ENCODE assay signal across 10 cellular contexts in genomic region chr17:47847341-47848197, GRCh38. TPM values are rescaled to one million over a fixed set of nuclear protein-coding genes. Genes with fewer than 3 reads are reported as not detected.
DNase-seq lines count a peak whose midpoint lies in the region; ATAC-seq and TF ChIP-seq lines count a peak whose summit lies in the region.
"Had no signal": no experiment of that assay in that cellular context is flagged by ENCODE, and none has a peak within 500 bp of the region (broad histone marks: within the 10 kb centered on the region; RNA-seq: fewer than 3 reads in every experiment).

No MANE protein-coding gene starts in this region.

- H3K4me3 ChIP-seq in suprapubic skin (peak overlapping the region; percentile 4), colonic mucosa (no peak overlapping the region)
- H3K4me3 ChIP-seq: upper lobe of left lung had no signal

- H3K27ac Mint-ChIP-seq in natural killer cell (no peak overlapping the region), T-helper 17 cell (no peak overlapping the region)
- H3K27ac Mint-ChIP-seq in natural killer cell treated with Interleukin-12 subunit alpha and Interleukin-12 subunit beta and Interleukin-15 and Interleukin-18, amount 100 ng/mL, for 72 hours, result no peak overlapping the region

- no peak for TF ChIP-seq POLR2A in suprapubic skin (IDR thresholded peaks at IDR 0.05)

- intact Hi-C loops in natural killer cell (cut with micrococcal nuclease) (no loop called here), colonic mucosa (cut with DNase I) (loop anchor here (10.0 kb wide), 1 partner anchor 127 kb away; the partner anchor contains the start of gene CDK5RAP3)

- H3K4me3 Mint-ChIP-seq in natural killer cell (no peak overlapping the region), T-helper 17 cell (no peak overlapping the region)
- H3K4me3 Mint-ChIP-seq in natural killer cell treated with Interleukin-12 subunit alpha and Interleukin-12 subunit beta and Interleukin-15 and Interleukin-18, amount 100 ng/mL, for 72 hours, result no peak overlapping the region

- H3K27ac ChIP-seq in foreskin keratinocyte (no peak overlapping the region), suprapubic skin (no peak overlapping the region), colonic mucosa (no peak overlapping the region)

- H3K36me3 ChIP-seq in suprapubic skin, result no peaks in the 10 kb centered on the region
- no peaks in the 10 kb centered on the region for H3K36me3 ChIP-seq in colonic mucosa

- ATAC-seq in natural killer cell, result peak in 1 of 3 donors; percentile 28
- ATAC-seq in natural killer cell treated with Interleukin-12 subunit alpha and Interleukin-12 subunit beta and Interleukin-15 and Interleukin-18, amount 100 ng/mL, for 72 hours, result no peak
- peak; percentile 42 for ATAC-seq in T-helper 17 cell
- no peak for ATAC-seq in foreskin keratinocyte
- no peak for ATAC-seq in GM21576 (IDR thresholded peaks at IDR 0.05; ENCODE audit: unreplicated experiment)

- peak; percentile 26 for TF ChIP-seq CTCF in natural killer cell (IDR thresholded peaks at IDR 0.05)
- peak; percentile 56 for TF ChIP-seq CTCF in foreskin keratinocyte (conservative IDR thresholded peaks at IDR 0.05)
- TF ChIP-seq CTCF in suprapubic skin (IDR thresholded peaks at IDR 0.05), result peak in 1 of 2 donors; percentile 31
- TF ChIP-seq CTCF in colonic mucosa (IDR thresholded peaks at IDR 0.05), result no peak

- DNase-seq in natural killer cell (no peak), T-helper 17 cell (no peak), foreskin keratinocyte (peak in 1 of 2 donors; percentile 25), suprapubic skin (ENCODE audit: low spot score in 2 of 2) (no peak), NCI-H2029 (lab: John Stamatoyannopoulos, UW) (no peak), colonic mucosa (no peak)
- no peak for DNase-seq in natural killer cell treated with Interleukin-12 subunit alpha and Interleukin-12 subunit beta and Interleukin-15 and Interleukin-18, amount 100 ng/mL, for 72 hours (ENCODE audit: low spot score)

- H3K9me3 ChIP-seq in T-helper 17 cell (ENCODE audit: control insufficient read depth, low read length, poor library complexity, severe bottlenecking) (no peaks in the 10 kb centered on the region), suprapubic skin (no peaks in the 10 kb centered on the region), colonic mucosa (no peaks in the 10 kb centered on the region)
- H3K9me3 ChIP-seq: upper lobe of left lung had no signal

- peaks cover 7% of the 10 kb centered on the region for H3K4me1 ChIP-seq in foreskin keratinocyte
- peaks cover 54% of the 10 kb centered on the region for H3K4me1 ChIP-seq in suprapubic skin
- peaks cover 8% of the 10 kb centered on the region for H3K4me1 ChIP-seq in colonic mucosa

- H3K27me3 ChIP-seq in foreskin keratinocyte, result peaks cover 9% of the 10 kb centered on the region
- H3K27me3 ChIP-seq in suprapubic skin, result peaks cover 70% of the 10 kb centered on the region
- H3K27me3 ChIP-seq in colonic mucosa, result peaks cover 35% of the 10 kb centered on the region

- 42% methylated on average over 20 of the region's 71 CpGs for WGBS in suprapubic skin

- H3K36me3 Mint-ChIP-seq in natural killer cell, result no peaks in the 10 kb centered on the region
- no peaks in the 10 kb centered on the region for H3K36me3 Mint-ChIP-seq in natural killer cell treated with Interleukin-12 subunit alpha and Interleukin-12 subunit beta and Interleukin-15 and Interleukin-18, amount 100 ng/mL, for 72 hours
- H3K36me3 Mint-ChIP-seq in T-helper 17 cell (ENCODE audit: low read depth), result no peaks in the 10 kb centered on the region

- TF ChIP-seq EP300 in suprapubic skin (IDR thresholded peaks at IDR 0.05), result no peak

- H3K27me3 Mint-ChIP-seq in natural killer cell (ENCODE audit: low read depth in 2 of 2), result peaks cover 32 to 64% of the 10 kb centered on the region in 2 donors
- H3K27me3 Mint-ChIP-seq in natural killer cell treated with Interleukin-12 subunit alpha and Interleukin-12 subunit beta and Interleukin-15 and Interleukin-18, amount 100 ng/mL, for 72 hours, result peaks cover 34 to 39% of the 10 kb centered on the region in 2 donors
- peaks cover 67% of the 10 kb centered on the region for H3K27me3 Mint-ChIP-seq in T-helper 17 cell

- H3K4me1 Mint-ChIP-seq in natural killer cell (peaks cover 13 to 29% of the 10 kb centered on the region in 2 donors), T-helper 17 cell (peaks cover 28% of the 10 kb centered on the region)
- peaks cover 13 to 19% of the 10 kb centered on the region in 2 donors for H3K4me1 Mint-ChIP-seq in natural killer cell treated with Interleukin-12 subunit alpha and Interleukin-12 subunit beta and Interleukin-15 and Interleukin-18, amount 100 ng/mL, for 72 hours (ENCODE audit: low read depth in 2 of 2)

- no peak overlapping the region for H3K9ac ChIP-seq in colonic mucosa (ENCODE audit: low read depth in 2 of 2, low read length in 2 of 2)

- H3K9me3 Mint-ChIP-seq in natural killer cell, result no peaks in the 10 kb centered on the region
- no peaks in the 10 kb centered on the region for H3K9me3 Mint-ChIP-seq in natural killer cell treated with Interleukin-12 subunit alpha and Interleukin-12 subunit beta and Interleukin-15 and Interleukin-18, amount 100 ng/mL, for 72 hours

RNA-seq across cellular contexts. Expression of gene SP6, which starts 3.4 kb away (rescaled TPM):
- total RNA-seq in natural killer cell (under 1 TPM in 2 of 3 donors, not detected in 1; 0.09 TPM), T-helper 17 cell (under 1 TPM; 0.20 to 0.21 TPM), foreskin keratinocyte (4.2 and 5.1 TPM in 2 replicates), suprapubic skin (10 to 100 TPM in 3 of 4 donors, 1 to 10 TPM in 1; 6.6 to 29.3 (median 19.9) TPM), colonic mucosa (1 to 10 TPM; 8.7 to 8.8 TPM)
- total RNA-seq in natural killer cell treated with Interleukin-12 subunit alpha and Interleukin-12 subunit beta and Interleukin-15 and Interleukin-18, amount 100 ng/mL, for 72 hours, result under 1 TPM in 1 of 2 donors, not detected in 1; 0.24 TPM
- polyA plus RNA-seq in foreskin keratinocyte, result 3.3 and 4.6 TPM in 2 replicates

RNA-seq across cellular contexts. Expression of gene SCRN2, which starts 6.5 kb away (rescaled TPM):
- total RNA-seq in natural killer cell (10 to 100 TPM; 33.7 to 38.0 (median 35.7) TPM), T-helper 17 cell (10 to 100 TPM; 21.4 to 27.1 TPM), foreskin keratinocyte (28.1 and 32.4 TPM in 2 replicates), suprapubic skin (10 to 100 TPM; 22.3 to 46.4 (median 34.7) TPM), colonic mucosa (10 to 100 TPM; 36.8 to 40.0 TPM)
- 10 to 100 TPM; 18.1 to 23.5 TPM for total RNA-seq in natural killer cell treated with Interleukin-12 subunit alpha and Interleukin-12 subunit beta and Interleukin-15 and Interleukin-18, amount 100 ng/mL, for 72 hours
- polyA plus RNA-seq in foreskin keratinocyte, result 35.8 and 40.7 TPM in 2 replicates

RNA-seq across cellular contexts. Expression of gene LRRC46, which starts 16.1 kb away (rescaled TPM):
- 1 to 10 TPM; 1.7 to 3.1 (median 2.7) TPM for total RNA-seq in natural killer cell
- under 1 TPM; 0.17 to 0.86 TPM for total RNA-seq in natural killer cell treated with Interleukin-12 subunit alpha and Interleukin-12 subunit beta and Interleukin-15 and Interleukin-18, amount 100 ng/mL, for 72 hours
- under 1 TPM; 0.90 to 0.99 TPM for total RNA-seq in T-helper 17 cell
- total RNA-seq in foreskin keratinocyte, result 0.25 and 0.58 TPM in 2 replicates
- polyA plus RNA-seq in foreskin keratinocyte, result 0.60 and 0.76 TPM in 2 replicates
- total RNA-seq in suprapubic skin, result not detected
- under 1 TPM; 0.20 to 0.21 TPM for total RNA-seq in colonic mucosa
- total RNA-seq: skeletal muscle tissue had no signal

RNA-seq across cellular contexts. Expression of gene MRPL10, which starts 16.2 kb away (rescaled TPM):
- total RNA-seq in natural killer cell (100 to 1,000 TPM; 106 to 232 (median 144) TPM), T-helper 17 cell (10 to 100 TPM; 82.3 to 90.2 TPM), foreskin keratinocyte (37.1 and 39.2 TPM in 2 replicates), suprapubic skin (10 to 100 TPM; 27.7 to 33.8 (median 31.2) TPM), colonic mucosa (10 to 100 TPM; 32.2 to 50.8 TPM)
- total RNA-seq in natural killer cell treated with Interleukin-12 subunit alpha and Interleukin-12 subunit beta and Interleukin-15 and Interleukin-18, amount 100 ng/mL, for 72 hours, result 10 to 100 TPM; 44.6 to 44.7 TPM
- 46.7 and 49.5 TPM in 2 replicates for polyA plus RNA-seq in foreskin keratinocyte

RNA-seq across cellular contexts. Expression of gene OSBPL7, which starts 26.0 kb away (rescaled TPM):
- total RNA-seq in natural killer cell, result 100 to 1,000 TPM; 113 to 162 (median 119) TPM
- 10 to 100 TPM; 21.6 to 28.6 TPM for total RNA-seq in natural killer cell treated with Interleukin-12 subunit alpha and Interleukin-12 subunit beta and Interleukin-15 and Interleukin-18, amount 100 ng/mL, for 72 hours
- 10 to 100 TPM; 52.4 to 59.6 TPM for total RNA-seq in T-helper 17 cell
- total RNA-seq in foreskin keratinocyte, result 5.0 and 5.6 TPM in 2 replicates
- 3.2 and 3.7 TPM in 2 replicates for polyA plus RNA-seq in foreskin keratinocyte
- total RNA-seq in suprapubic skin, result 1 to 10 TPM; 1.3 to 2.0 (median 1.6) TPM
- total RNA-seq in colonic mucosa, result 10 to 100 TPM; 34.8 to 93.6 TPM
